Comparison of ENCODE assay signal across 21 cellular contexts in genomic region chr1:184287001-184287400, GRCh38.
DNase-seq lines count a peak whose midpoint lies in the region; ATAC-seq, FAIRE-seq and TF ChIP-seq lines count a peak whose summit lies in the region.
"Had no signal": no experiment of that assay in that cellular context is flagged by ENCODE, and none has a peak within 500 bp of the region (broad histone marks: within the 10 kb centered on the region; RNA-seq: fewer than 3 reads in every experiment).

No MANE protein-coding gene starts in this region.

- H3K27me3 Mint-ChIP-seq in activated CD4-positive, alpha-beta T cell treated with anti-CD3 and anti-CD28 coated beads for 36 hours: no peaks in the 10 kb centered on the region
- no peaks in the 10 kb centered on the region for H3K27me3 Mint-ChIP-seq in CD4-positive, alpha-beta T cell
- H3K27me3 Mint-ChIP-seq: dendritic cell treated with granulocyte-macrophage colony-stimulating factor and Interleukin-4, amounts not matched to agents 40 ng/mL and 50 ng/mL, for 4 days had no signal

- no peaks in the 10 kb centered on the region for H3K4me1 Mint-ChIP-seq in activated CD4-positive, alpha-beta T cell treated with anti-CD3 and anti-CD28 coated beads for 36 hours
- no peaks in the 10 kb centered on the region for H3K4me1 Mint-ChIP-seq in CD4-positive, alpha-beta T cell (ENCODE audit: low read depth)
- H3K4me1 Mint-ChIP-seq: T-helper 17 cell had no signal

- POLR2A ChIA-PET in K562 (lab: Yijun Ruan, JAX): no interaction called here
- POLR2A ChIA-PET in activated CD4-positive, alpha-beta T cell treated with anti-CD3 and anti-CD28 coated beads for 36 hours (lab: Charles Lee): no interaction called here
- POLR2A ChIA-PET in CD4-positive, alpha-beta T cell (lab: Charles Lee): no interaction called here

- H3K36me3 ChIP-seq in K562 (ENCODE audit: control insufficient read depth, insufficient read depth, low read length) (no peaks in the 10 kb centered on the region), psoas muscle (ENCODE audit: insufficient read depth in 1 of 2, low read depth in 1 of 2) (no peaks in the 10 kb centered on the region)
- H3K36me3 ChIP-seq: neutrophil, SJSA1, spleen, upper lobe of right lung, WERI-Rb-1 had no signal

- H3K36me3 Mint-ChIP-seq in activated CD4-positive, alpha-beta T cell treated with anti-CD3 and anti-CD28 coated beads for 36 hours (ENCODE audit: low read depth): no peaks in the 10 kb centered on the region
- H3K36me3 Mint-ChIP-seq in CD4-positive, alpha-beta T cell (ENCODE audit: low read depth): no peaks in the 10 kb centered on the region

- intact Hi-C loops in K562 (cut with micrococcal nuclease) (no loop called here), psoas muscle (cut with DNase I) (loop anchor here in 1 of 2 donors (5.0 kb wide), 1 partner anchor 80 kb away; no protein-coding TSS in a partner anchor), sciatic nerve (cut with DNase I) (no loop called here)
- intact Hi-C loops in activated CD4-positive, alpha-beta T cell treated with anti-CD3 and anti-CD28 coated beads for 36 hours (cut with DNase I, micrococcal nuclease): no loop called here
- intact Hi-C loops in CD4-positive, alpha-beta T cell (cut with DNase I, micrococcal nuclease): no loop called here

- H3K4me3 ChIP-seq in HFF-Myc (replicated peaks; ENCODE audit: low read depth, low read length) (no peak overlapping the region), K562 (no peak overlapping the region), psoas muscle (no peak overlapping the region)
- H3K4me3 ChIP-seq: PC-9, SJSA1, spleen, upper lobe of right lung had no signal

- no peak overlapping the region for H2AFZ ChIP-seq in K562 (ENCODE audit: low read depth, low read length)
- H2AFZ ChIP-seq: PC-9 had no signal

- WGBS in K562 (ENCODE audit: insufficient coverage, low coverage, missing lambda C conversion rate): 4% methylated on average over 8 of the region's 8 CpGs
- 62 to 76% (median 65%) methylated on average over 8 of the region's 8 CpGs for WGBS in psoas muscle, 3 donors

- H3K4me1 ChIP-seq in K562 (replicated peaks in 1 of 2; ENCODE audit: control insufficient read depth in 2 of 2, insufficient read depth in 2 of 2, low read length in 2 of 2) (no peaks in the 10 kb centered on the region), psoas muscle (peaks cover 25% of the 10 kb centered on the region)
- H3K4me1 ChIP-seq: spleen had no signal

- H4K20me1 ChIP-seq in K562 (replicated peaks; ENCODE audit: control insufficient read depth, insufficient read depth, low read length): no peaks in the 10 kb centered on the region

- H3K4me3 Mint-ChIP-seq in activated CD4-positive, alpha-beta T cell treated with anti-CD3 and anti-CD28 coated beads for 36 hours: no peak overlapping the region
- no peak overlapping the region for H3K4me3 Mint-ChIP-seq in CD4-positive, alpha-beta T cell
- H3K4me3 Mint-ChIP-seq: dendritic cell treated with granulocyte-macrophage colony-stimulating factor and Interleukin-4, amounts not matched to agents 40 ng/mL and 50 ng/mL, for 4 days; T-helper 17 cell had no signal

- H3K9me1 ChIP-seq in K562 (ENCODE audit: control insufficient read depth, insufficient read depth, low read length): no peaks in the 10 kb centered on the region

- BruUV-seq in K562 (replicated peaks; lab: Mats Ljungman, UMichigan): no TSS peak

- ATAC-seq in K562 (no peak), psoas muscle (peak; percentile 19 to 56 (median 20)), sciatic nerve (no peak)
- no peak for ATAC-seq in activated CD4-positive, alpha-beta T cell treated with anti-CD3 and anti-CD28 coated beads for 36 hours
- ATAC-seq in CD4-positive, alpha-beta T cell (ENCODE audit: poor library complexity): no peak
- ATAC-seq: T-helper 17 cell, upper lobe of right lung had no signal

- in situ Hi-C loops in K562 (cut with MboI): no loop called here

- no peak for TF ChIP-seq RAD21 in K562 (CRISPR knock-in tag; conservative IDR thresholded peaks at IDR 0.05 in 1 of 2, IDR thresholded peaks at IDR 0.05 in 1 of 2)

- TF ChIP-seq POLR2A in K562 (conservative IDR thresholded peaks at IDR 0.05): no peak

- H3K27ac ChIP-seq in K562 (ENCODE audit: extremely low read depth, low read depth, low read length) (no peak overlapping the region), psoas muscle (peak overlapping the region; percentile 7)
- no peak overlapping the region for H3K27ac ChIP-seq in CD4-positive, alpha-beta T cell (ENCODE audit: low read depth, low read length)
- H3K27ac ChIP-seq: neutrophil, PC-9, SJSA1, spleen, upper lobe of right lung, WERI-Rb-1 had no signal

- H3K9me3 Mint-ChIP-seq in activated CD4-positive, alpha-beta T cell treated with anti-CD3 and anti-CD28 coated beads for 36 hours (ENCODE audit: low read depth): no peaks in the 10 kb centered on the region
- H3K9me3 Mint-ChIP-seq in CD4-positive, alpha-beta T cell: peaks cover 5% of the 10 kb centered on the region
- H3K9me3 Mint-ChIP-seq: dendritic cell treated with granulocyte-macrophage colony-stimulating factor and Interleukin-4, amounts not matched to agents 40 ng/mL and 50 ng/mL, for 4 days had no signal

- no peak overlapping the region for H3K4me2 ChIP-seq in K562 (ENCODE audit: insufficient read depth, low read length)
- H3K4me2 ChIP-seq: PC-9 had no signal

- no peaks in the 10 kb centered on the region for H3K27me3 ChIP-seq in K562 (ENCODE audit: control insufficient read depth in 2 of 2, insufficient read depth in 2 of 2, low read length in 2 of 2)
- H3K27me3 ChIP-seq in psoas muscle (ENCODE audit: insufficient read depth in 3 of 3, low read length in 2 of 3): no peaks in the 10 kb centered on the region
- no peaks in the 10 kb centered on the region for H3K27me3 ChIP-seq in CD4-positive, alpha-beta T cell (ENCODE audit: control insufficient read depth, insufficient read depth, low read length)
- H3K27me3 ChIP-seq: neutrophil, SJSA1, spleen, upper lobe of right lung had no signal

- no peak overlapping the region for H3K27ac Mint-ChIP-seq in activated CD4-positive, alpha-beta T cell treated with anti-CD3 and anti-CD28 coated beads for 36 hours
- no peak overlapping the region for H3K27ac Mint-ChIP-seq in CD4-positive, alpha-beta T cell
- H3K27ac Mint-ChIP-seq: dendritic cell treated with granulocyte-macrophage colony-stimulating factor and Interleukin-4, amounts not matched to agents 40 ng/mL and 50 ng/mL, for 4 days; T-helper 17 cell had no signal

- TF ChIP-seq CTCF in HFF-Myc (IDR thresholded peaks at IDR 0.05; ENCODE audit: low read depth, low read length, missing control alignments) (no peak), K562 (IDR thresholded peaks at IDR 0.05 in 2 of 3, conservative IDR thresholded peaks at IDR 0.05 in 1 of 3; ENCODE audit: insufficient read depth in 2 of 3, low read depth in 1 of 3, low read length in 3 of 3) (no peak), psoas muscle (IDR thresholded peaks at IDR 0.05) (no peak)
- no peak for TF ChIP-seq CTCF in CD4-positive, alpha-beta T cell (IDR thresholded peaks at IDR 0.05)

- no peak overlapping the region for H3K9ac ChIP-seq in K562 (ENCODE audit: insufficient read depth in 1 of 2, low read depth in 2 of 2, low read length in 2 of 2)

- H3K9me3 ChIP-seq in K562 (replicated peaks; ENCODE audit: control insufficient read depth, insufficient read depth, low read depth, low read length) (no peaks in the 10 kb centered on the region), psoas muscle (no peaks in the 10 kb centered on the region)
- H3K9me3 ChIP-seq in CD4-positive, alpha-beta T cell (ENCODE audit: control insufficient read depth, low read length): peaks cover 8% of the 10 kb centered on the region
- H3K9me3 ChIP-seq: upper lobe of right lung had no signal

- DNase-seq in HFF-Myc (ENCODE audit: extremely low read depth, low read depth) (peak; percentile 33), NCI-H2171 treated with DMSO at 0.1 percent for 48 hours (lab: John Stamatoyannopoulos, UW) (peak; percentile 34), K562 (ENCODE audit: extremely low read depth in 1 of 4, low spot score in 3 of 4) (peak in 1 of 4 experiments; percentile 4), psoas muscle (no peak), sciatic nerve (ENCODE audit: low spot score) (no peak)
- DNase-seq in activated CD4-positive, alpha-beta T cell treated with anti-CD3 and anti-CD28 coated beads for 36 hours: no peak
- no peak for DNase-seq in CD4-positive, alpha-beta T cell
- DNase-seq: activated CD4-positive, alpha-beta T cell treated with anti-CD3 and anti-CD28 coated beads, Interleukin-2, amount 50 U/mL, for 48 hours; activated T-cell treated with anti-CD3 and anti-CD28 coated beads for 4 hours; MV-4-11; NCI-H2029; NCI-H524 treated with DMSO at 0.1 percent for 48 hours; PC-9; spleen; stimulated activated CD4-positive, alpha-beta T cell treated with anti-CD3 and anti-CD28 coated beads, Interleukin-4, amount 100 ng/mL, for 4 hours; T-helper 17 cell; upper lobe of right lung; WERI-Rb-1 had no signal

- TF ChIP-seq EP300 in K562 (IDR thresholded peaks at IDR 0.05; ENCODE audit: low read length): no peak

- H3K79me2 ChIP-seq in K562 (ENCODE audit: control insufficient read depth, insufficient read depth, low read length): no peaks in the 10 kb centered on the region

- CTCF ChIA-PET in K562 (lab: Yijun Ruan, JAX; ENCODE audit: low intra/inter-chr PET ratio): no interaction called here
- CTCF ChIA-PET in activated CD4-positive, alpha-beta T cell treated with anti-CD3 and anti-CD28 coated beads for 36 hours (lab: Charles Lee): interaction anchor here (0.6 kb wide), 1 partner anchor 200 kb away, joined by 3 read pairs; no protein-coding TSS in a partner anchor
- CTCF ChIA-PET in CD4-positive, alpha-beta T cell (lab: Charles Lee): no interaction called here

- no peak for FAIRE-seq in K562 (lab: Jason Lieb, UNC)

TF ChIP-seq in K562, 482 proteins besides CTCF, POLR2A, EP300 and RAD21:
- TF ChIP-seq PHB (CRISPR knock-in tag; IDR thresholded peaks at IDR 0.05) (no peak), ERF (CRISPR knock-in tag; IDR thresholded peaks at IDR 0.05) (no peak), CBX5 (IDR thresholded peaks at IDR 0.05; ENCODE audit: borderline replicate concordance, low read depth) (0 out of 2 replicates have a peak, but pooled peaks have one; percentile 25), RB1 (IDR thresholded peaks at IDR 0.05; ENCODE audit: low read depth) (no peak), FOXM1 (IDR thresholded peaks at IDR 0.05; ENCODE audit: low read depth) (no peak), FOXM1 (CRISPR knock-in tag; IDR thresholded peaks at IDR 0.05; ENCODE audit: low read depth) (no peak)

Comparison
In these comparisons a context has a peak if more than half of its experiments do, and no peak if none do; other contexts are left out.
1. DNase-seq: peak in HFF-Myc (single experiment) and NCI-H2171 treated with DMSO at 0.1 percent for 48 hours (single experiment); none in psoas muscle (0 of 2), sciatic nerve (single experiment), activated CD4-positive, alpha-beta T cell treated with anti-CD3 and anti-CD28 coated beads for 36 hours (single experiment) and CD4-positive, alpha-beta T cell (0 of 10).
2. ATAC-seq: peak in psoas muscle (4 of 4); none in K562 (single experiment), sciatic nerve (single experiment), activated CD4-positive, alpha-beta T cell treated with anti-CD3 and anti-CD28 coated beads for 36 hours (single experiment) and CD4-positive, alpha-beta T cell (single experiment).